Comparison of ENCODE assay signal across 1 cellular context in the genomic region with DNA sequence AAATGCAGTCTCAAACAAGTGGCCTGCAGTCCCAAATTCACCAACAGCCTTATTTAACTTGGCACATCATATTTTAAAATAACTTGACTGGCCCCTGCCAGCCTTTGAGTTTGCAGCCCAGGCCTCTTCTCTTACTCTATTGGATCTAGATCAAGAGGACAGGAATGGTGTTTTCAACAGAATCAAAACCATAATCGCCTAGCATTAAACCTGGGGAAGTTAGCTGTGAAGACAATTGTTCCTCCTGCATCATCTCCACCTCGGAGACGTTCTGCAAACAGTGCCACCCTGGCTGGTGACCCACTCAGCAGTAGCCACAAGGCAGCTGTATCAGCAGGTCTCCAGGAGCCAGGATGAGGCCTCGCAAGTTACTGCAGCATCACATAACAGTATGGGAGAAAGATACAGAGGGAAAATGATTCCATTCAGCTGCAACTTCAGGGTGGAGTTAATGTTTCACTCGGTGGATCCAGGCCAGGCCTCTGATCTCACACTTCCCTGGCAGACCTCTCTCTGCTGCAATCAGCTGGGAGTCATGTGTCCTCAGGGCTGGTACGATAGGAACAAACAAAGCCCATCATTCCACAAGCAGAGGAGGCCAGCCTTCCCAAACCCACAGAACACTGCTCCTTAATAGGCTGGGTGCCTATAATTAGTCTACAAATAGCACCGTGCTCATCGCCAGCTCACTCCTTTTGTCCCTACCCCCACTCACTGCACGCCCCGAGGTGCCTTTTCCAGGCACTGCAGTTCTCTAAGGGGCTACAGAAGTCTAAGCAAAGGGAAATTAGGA.
TF ChIP-seq lines count a peak whose summit lies in the region.

No MANE protein-coding gene starts in this region.

TF ChIP-seq in GM23338, 12 proteins besides CTCF, POLR2A, EP300 and RAD21 (continued from another document):
- TF ChIP-seq, protein P1, sequence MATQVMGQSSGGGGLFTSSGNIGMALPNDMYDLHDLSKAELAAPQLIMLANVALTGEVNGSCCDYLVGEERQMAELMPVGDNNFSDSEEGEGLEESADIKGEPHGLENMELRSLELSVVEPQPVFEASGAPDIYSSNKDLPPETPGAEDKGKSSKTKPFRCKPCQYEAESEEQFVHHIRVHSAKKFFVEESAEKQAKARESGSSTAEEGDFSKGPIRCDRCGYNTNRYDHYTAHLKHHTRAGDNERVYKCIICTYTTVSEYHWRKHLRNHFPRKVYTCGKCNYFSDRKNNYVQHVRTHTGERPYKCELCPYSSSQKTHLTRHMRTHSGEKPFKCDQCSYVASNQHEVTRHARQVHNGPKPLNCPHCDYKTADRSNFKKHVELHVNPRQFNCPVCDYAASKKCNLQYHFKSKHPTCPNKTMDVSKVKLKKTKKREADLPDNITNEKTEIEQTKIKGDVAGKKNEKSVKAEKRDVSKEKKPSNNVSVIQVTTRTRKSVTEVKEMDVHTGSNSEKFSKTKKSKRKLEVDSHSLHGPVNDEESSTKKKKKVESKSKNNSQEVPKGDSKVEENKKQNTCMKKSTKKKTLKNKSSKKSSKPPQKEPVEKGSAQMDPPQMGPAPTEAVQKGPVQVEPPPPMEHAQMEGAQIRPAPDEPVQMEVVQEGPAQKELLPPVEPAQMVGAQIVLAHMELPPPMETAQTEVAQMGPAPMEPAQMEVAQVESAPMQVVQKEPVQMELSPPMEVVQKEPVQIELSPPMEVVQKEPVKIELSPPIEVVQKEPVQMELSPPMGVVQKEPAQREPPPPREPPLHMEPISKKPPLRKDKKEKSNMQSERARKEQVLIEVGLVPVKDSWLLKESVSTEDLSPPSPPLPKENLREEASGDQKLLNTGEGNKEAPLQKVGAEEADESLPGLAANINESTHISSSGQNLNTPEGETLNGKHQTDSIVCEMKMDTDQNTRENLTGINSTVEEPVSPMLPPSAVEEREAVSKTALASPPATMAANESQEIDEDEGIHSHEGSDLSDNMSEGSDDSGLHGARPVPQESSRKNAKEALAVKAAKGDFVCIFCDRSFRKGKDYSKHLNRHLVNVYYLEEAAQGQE (IDR thresholded peaks at IDR 0.05; ENCODE audit: unreplicated experiment) = no peak
- no peak for TF ChIP-seq ZNF462 (CRISPR knock-in tag; IDR thresholded peaks at IDR 0.05)
- no peak for TF ChIP-seq ZNF114 (CRISPR knock-in tag; IDR thresholded peaks at IDR 0.05)
- TF ChIP-seq NANOG (IDR thresholded peaks at IDR 0.05; ENCODE audit: borderline replicate concordance) = no peak
